ENCODE assay signal across 1 cellular context in genomic region chr5:142783601-142784291, GRCh38.
TF ChIP-seq lines count a peak whose summit lies in the region.

No MANE protein-coding gene starts in this region.

TF ChIP-seq in GM23338, 12 proteins besides CTCF, POLR2A, EP300 and RAD21 (continued from another document):
- TF ChIP-seq ZNF462 (CRISPR knock-in tag; IDR thresholded peaks at IDR 0.05) (no peak), ETS1 (IDR thresholded peaks at IDR 0.05) (no peak), ZNF331 (CRISPR knock-in tag; IDR thresholded peaks at IDR 0.05; ENCODE audit: low read depth) (no peak), CREB1 (CRISPR knock-in tag; IDR thresholded peaks at IDR 0.05; ENCODE audit: low read depth) (no peak), POLR2AphosphoS5 (IDR thresholded peaks at IDR 0.05; ENCODE audit: low read depth) (no peak), EZH2 (IDR thresholded peaks at IDR 0.05; ENCODE audit: low read depth, unreplicated experiment) (no peak), ZNF114 (CRISPR knock-in tag; IDR thresholded peaks at IDR 0.05) (no peak), JUNB (IDR thresholded peaks at IDR 0.05; ENCODE audit: unreplicated experiment) (no peak), EZH2phosphoT487 (IDR thresholded peaks at IDR 0.05; ENCODE audit: unreplicated experiment) (no peak)
